ENCODE assay signal across 16 cellular contexts in the genomic region with DNA sequence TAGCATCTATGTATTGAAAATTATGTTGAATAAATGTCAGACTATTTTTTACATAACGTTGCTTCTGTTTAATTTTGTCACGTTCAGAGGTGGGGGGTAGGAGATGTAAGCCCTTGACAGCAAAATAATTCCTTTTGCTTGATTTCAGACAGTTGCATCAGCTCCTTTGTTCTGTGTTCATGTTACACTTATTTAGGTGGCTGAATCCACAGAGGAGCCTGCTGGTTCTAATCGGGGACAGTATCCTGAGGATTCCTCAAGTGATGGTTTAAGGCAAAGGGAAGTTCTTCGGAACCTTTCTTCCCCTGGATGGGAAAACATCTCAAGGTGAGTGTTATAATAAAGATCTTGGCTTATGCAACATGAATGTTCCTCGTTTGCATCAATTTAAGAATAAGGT. TPM values are rescaled to one million over a fixed set of nuclear protein-coding genes. Genes with fewer than 3 reads are reported as not detected.
DNase-seq lines count a peak whose midpoint lies in the region; ATAC-seq, FAIRE-seq and TF ChIP-seq lines count a peak whose summit lies in the region.
"Had no signal": no experiment of that assay in that cellular context is flagged by ENCODE, and none has a peak within 500 bp of the region (broad histone marks: within the 10 kb centered on the region; RNA-seq: fewer than 3 reads in every experiment).

No MANE protein-coding gene starts in this region.

- POLR2A ChIA-PET in A549 (lab: Yijun Ruan, JAX) (interaction anchor here (0.6 kb wide), 1 partner anchor 183 kb away, joined by 3 read pairs; no protein-coding TSS in a partner anchor), Caco-2 (lab: Charles Lee) (interaction anchor here (0.5 kb wide), 1 partner anchor 18 kb away, joined by 11 read pairs; no protein-coding TSS in a partner anchor)

- DNase-seq in A549 (ENCODE audit: low read depth in 1 of 2, low spot score in 1 of 2): no peak
- no peak for DNase-seq in Caco-2
- DNase-seq in SK-N-MC (ENCODE audit: low read depth, low spot score): no peak
- DNase-seq in fibroblast of peridontal ligament (ENCODE audit: extremely low read depth): peak; percentile 66
- DNase-seq in NCI-H2196 treated with DMSO at 0.1 percent for 48 hours (lab: John Stamatoyannopoulos, UW; ENCODE audit: unreplicated experiment): no peak
- no peak for DNase-seq in NCI-H187 treated with DMSO at 0.1 percent for 48 hours (lab: John Stamatoyannopoulos, UW)
- no peak for DNase-seq in nephron progenitor cell
- DNase-seq: activated naive CD8-positive, alpha-beta T cell treated with anti-CD3 and anti-CD28 coated beads, Interleukin-2, amount 10 ng/mL, durations not matched to agents 7 days and 5 days; effector memory CD4-positive, alpha-beta T cell; Kasumi-1; naive B cell; NCI-H774; stimulated activated CD4-positive, alpha-beta T cell treated with anti-CD3 and anti-CD28 coated beads, Interleukin-4, amount 100 ng/mL, for 1 hour; testis had no signal

- CTCF ChIA-PET in A549 (lab: Yijun Ruan, JAX) (interaction anchor here (0.8 to 1.7 kb wide), 6 partner anchors 9 to 70 kb away, joined by 3 to 6 read pairs (median 4); no protein-coding TSS in a partner anchor), Caco-2 (lab: Charles Lee) (no interaction called here)

- H3K27ac Mint-ChIP-seq in Caco-2 (ENCODE audit: unreplicated experiment) (peak overlapping the region; percentile 88), nephron progenitor cell (no peak overlapping the region)
- H3K27ac Mint-ChIP-seq: activated naive CD8-positive, alpha-beta T cell treated with anti-CD3 and anti-CD28 coated beads, Interleukin-2, amount 10 ng/mL, durations not matched to agents 7 days and 5 days had no signal

- BruUV-seq in Caco-2 (replicated peaks; lab: Mats Ljungman, UMichigan): no TSS peak

- H3K9me3 ChIP-seq in A549 (no peaks in the 10 kb centered on the region), Caco-2 (no peaks in the 10 kb centered on the region), SK-N-MC (ENCODE audit: low read depth, low read length) (no peaks in the 10 kb centered on the region)
- H3K9me3 ChIP-seq: testis had no signal

- TF ChIP-seq RAD21 in A549 (conservative IDR thresholded peaks at IDR 0.05 in 1 of 2, IDR thresholded peaks at IDR 0.05 in 1 of 2): no peak

- peak overlapping the region; percentile 27 to 57; a peak in 4 of 6 replicates for H3K27ac ChIP-seq in A549
- H3K27ac ChIP-seq in SK-N-MC: peak overlapping the region; percentile 42; the same call in 1 of the 2 replicates
- H3K27ac ChIP-seq: testis had no signal

- intact Hi-C loops in Caco-2 (cut with micrococcal nuclease; ENCODE audit: unreplicated experiment): no loop called here

- WGBS in A549 (ENCODE audit: missing lambda C conversion rate): 74% methylated on average over 5 of the region's 5 CpGs

- ATAC-seq in A549: no peak
- ATAC-seq in GM19397 (IDR thresholded peaks at IDR 0.05; ENCODE audit: unreplicated experiment): no peak

- FAIRE-seq in A549 (lab: Jason Lieb, UNC): no peak
- FAIRE-seq: TTC549 had no signal

- TF ChIP-seq POLR2A in A549 (IDR thresholded peaks at IDR 0.05; ENCODE audit: low read length): no peak

- H3K4me3 ChIP-seq in A549: no peak overlapping the region
- no peak overlapping the region for H3K4me3 ChIP-seq in Caco-2 (ENCODE audit: low read depth, low read length)
- peak overlapping the region; percentile 19 for H3K4me3 ChIP-seq in SK-N-MC
- H3K4me3 ChIP-seq: testis had no signal

- H3K4me1 ChIP-seq in A549: peaks cover 35% of the 10 kb centered on the region
- peaks cover 15% of the 10 kb centered on the region for H3K4me1 ChIP-seq in Caco-2

- H3K9me3 Mint-ChIP-seq in Caco-2 (ENCODE audit: unreplicated experiment): no peaks in the 10 kb centered on the region
- H3K9me3 Mint-ChIP-seq in nephron progenitor cell: no peaks in the 10 kb centered on the region
- H3K9me3 Mint-ChIP-seq: activated naive CD8-positive, alpha-beta T cell treated with anti-CD3 and anti-CD28 coated beads, Interleukin-2, amount 10 ng/mL, durations not matched to agents 7 days and 5 days; naive B cell had no signal

- H3K36me3 ChIP-seq in Caco-2 (ENCODE audit: control insufficient read depth, insufficient read depth, low read length): peaks cover 10% of the 10 kb centered on the region; the same call in 1 of the 2 replicates
- H3K36me3 ChIP-seq in SK-N-MC (ENCODE audit: insufficient read depth, low read length): peaks cover 62% of the 10 kb centered on the region

- H3K36me3 Mint-ChIP-seq in Caco-2 (ENCODE audit: insufficient read depth, unreplicated experiment): peaks cover 100% of the 10 kb centered on the region
- peaks cover 55% of the 10 kb centered on the region for H3K36me3 Mint-ChIP-seq in nephron progenitor cell (ENCODE audit: low read depth)

- TF ChIP-seq CTCF in A549 (IDR thresholded peaks at IDR 0.05) (no peak), Caco-2 (IDR thresholded peaks at IDR 0.05; ENCODE audit: insufficient read depth in 1 of 2, low read depth in 1 of 2, low read length in 1 of 2, severe bottlenecking in 1 of 2, unreplicated experiment in 1 of 2) (no peak), nephron progenitor cell (IDR thresholded peaks at IDR 0.05) (no peak)

- peak overlapping the region; percentile 42 for H3K4me3 Mint-ChIP-seq in Caco-2 (ENCODE audit: unreplicated experiment)
- H3K4me3 Mint-ChIP-seq in nephron progenitor cell: no peak overlapping the region
- H3K4me3 Mint-ChIP-seq: activated naive CD8-positive, alpha-beta T cell treated with anti-CD3 and anti-CD28 coated beads, Interleukin-2, amount 10 ng/mL, durations not matched to agents 7 days and 5 days had no signal

- H3K4me1 Mint-ChIP-seq in Caco-2 (ENCODE audit: low read depth, unreplicated experiment): peaks cover 18% of the 10 kb centered on the region
- peaks cover 29% of the 10 kb centered on the region for H3K4me1 Mint-ChIP-seq in nephron progenitor cell

- H3K27me3 ChIP-seq in Caco-2 (replicated peaks; ENCODE audit: control insufficient read depth, insufficient read depth, low read length): no peaks in the 10 kb centered on the region
- H3K27me3 ChIP-seq: testis had no signal

- H3K27me3 Mint-ChIP-seq in Caco-2 (ENCODE audit: insufficient read depth, unreplicated experiment) (no peaks in the 10 kb centered on the region), nephron progenitor cell (ENCODE audit: low read depth, poor library complexity) (no peaks in the 10 kb centered on the region)
- H3K27me3 Mint-ChIP-seq: activated naive CD8-positive, alpha-beta T cell treated with anti-CD3 and anti-CD28 coated beads, Interleukin-2, amount 10 ng/mL, durations not matched to agents 7 days and 5 days; naive B cell had no signal

- H3K4me2 ChIP-seq in A549: peak overlapping the region; percentile 88; the same call in 2 of the 3 replicates

- no peak for TF ChIP-seq EP300 in A549 (IDR thresholded peaks at IDR 0.05)

- H3K9ac ChIP-seq in SK-N-MC (ENCODE audit: insufficient read length): peak overlapping the region; percentile 69

TF ChIP-seq in A549, 52 proteins besides CTCF, POLR2A, EP300 and RAD21 (continues in another document):
- TF ChIP-seq CEBPB (IDR thresholded peaks at IDR 0.05) (no peak), NPAS2 (CRISPR knock-in tag; IDR thresholded peaks at IDR 0.05; ENCODE audit: borderline replicate concordance) (no peak), MYC (IDR thresholded peaks at IDR 0.05; ENCODE audit: borderline replicate concordance, low read length) (no peak), FOSB (CRISPR knock-in tag; IDR thresholded peaks at IDR 0.05) (no peak), RNF2 (IDR thresholded peaks at IDR 0.05; ENCODE audit: borderline replicate concordance, low read depth) (no peak), NR3C1 (IDR thresholded peaks at IDR 0.05) (no peak)
- TF ChIP-seq, protein P1, sequence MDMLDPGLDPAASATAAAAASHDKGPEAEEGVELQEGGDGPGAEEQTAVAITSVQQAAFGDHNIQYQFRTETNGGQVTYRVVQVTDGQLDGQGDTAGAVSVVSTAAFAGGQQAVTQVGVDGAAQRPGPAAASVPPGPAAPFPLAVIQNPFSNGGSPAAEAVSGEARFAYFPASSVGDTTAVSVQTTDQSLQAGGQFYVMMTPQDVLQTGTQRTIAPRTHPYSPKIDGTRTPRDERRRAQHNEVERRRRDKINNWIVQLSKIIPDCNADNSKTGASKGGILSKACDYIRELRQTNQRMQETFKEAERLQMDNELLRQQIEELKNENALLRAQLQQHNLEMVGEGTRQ (IDR thresholded peaks at IDR 0.05): no peak

RNA-seq across cellular contexts. Expression of a gene that starts 4.5 kb away (rescaled TPM):
- 140 and 182 TPM in 2 replicates for polyA plus RNA-seq in A549 (2011; rRNA removed)
- 41.0 and 54.6 TPM in 2 replicates for polyA plus RNA-seq in A549 (2012; cell fraction: cytosol; rRNA removed)
- polyA plus RNA-seq in A549 (2012; cell fraction: nucleus; rRNA removed): 60.1 and 65.0 TPM in 2 replicates
- polyA plus RNA-seq in A549 (2017; fragmentation: RNase III; extraction: RNeasy Plus Mini Kit Qiagen cat#74134 plus additional on column Dnase treatment): 58.7 to 65.8 TPM (median 63.4 TPM) in 3 replicates
- polyA minus RNA-seq in A549 (2011; rRNA and poly(A)+ RNA removed): 205 and 225 TPM in 2 replicates
- total RNA-seq in Caco-2 (2022): 240 and 296 TPM in 2 replicates

RNA-seq across cellular contexts. Expression of a gene that starts 25.3 kb away (rescaled TPM):
- not detected in 2 replicates for polyA plus RNA-seq in A549 (2011; rRNA removed)
- polyA plus RNA-seq in A549 (2012; cell fraction: cytosol; rRNA removed): not detected in 2 replicates
- polyA plus RNA-seq in A549 (2012; cell fraction: nucleus; rRNA removed): not detected in 2 replicates
- polyA plus RNA-seq in A549 (2017; fragmentation: RNase III; extraction: RNeasy Plus Mini Kit Qiagen cat#74134 plus additional on column Dnase treatment): not detected in 3 replicates
- polyA minus RNA-seq in A549 (2011; rRNA and poly(A)+ RNA removed): not detected in 2 replicates
- not detected in 2 replicates for total RNA-seq in Caco-2 (2022)
- total RNA-seq: activated naive CD8-positive, alpha-beta T cell treated with anti-CD3 and anti-CD28 coated beads, Interleukin-2, amount 10 ng/mL, durations not matched to agents 7 days and 5 days had no signal

RNA-seq across cellular contexts. Expression of a gene that starts 52.9 kb away (rescaled TPM):
- polyA plus RNA-seq in A549 (2011; rRNA removed): 2.5 and 2.6 TPM in 2 replicates
- polyA plus RNA-seq in A549 (2012; cell fraction: cytosol; rRNA removed): 2.0 and 2.9 TPM in 2 replicates
- polyA plus RNA-seq in A549 (2012; cell fraction: nucleus; rRNA removed): 12.0 and 12.8 TPM in 2 replicates
- 3.4 to 3.6 TPM (median 3.5 TPM) in 3 replicates for polyA plus RNA-seq in A549 (2017; fragmentation: RNase III; extraction: RNeasy Plus Mini Kit Qiagen cat#74134 plus additional on column Dnase treatment)
- 8.2 and 9.3 TPM in 2 replicates for polyA minus RNA-seq in A549 (2011; rRNA and poly(A)+ RNA removed)
- total RNA-seq in Caco-2 (2022): 1.6 and 1.9 TPM in 2 replicates
